ENCODE assay signal across 32 cellular contexts in the genomic region with DNA sequence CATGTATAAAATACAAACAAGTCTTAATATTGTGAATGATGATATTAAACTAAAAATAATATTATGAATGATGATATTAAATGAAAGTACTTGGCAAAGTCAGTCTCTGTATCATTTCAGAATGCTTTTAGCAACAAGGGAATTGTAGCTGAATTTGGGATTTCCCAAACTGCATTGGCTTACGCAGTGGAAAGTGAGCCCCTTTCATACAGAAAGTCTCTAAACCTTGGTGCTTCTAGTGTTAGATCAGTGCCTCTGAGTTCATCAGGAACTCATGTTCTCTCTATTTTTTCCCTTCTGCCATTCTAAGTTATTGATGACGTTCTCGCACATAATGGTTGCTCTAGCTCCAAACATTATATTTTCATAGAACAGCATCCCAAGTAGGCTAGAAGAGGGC.
"Had no signal": no experiment of that assay in that cellular context is flagged by ENCODE, and none has a peak within 500 bp of the region (broad histone marks: within the 10 kb centered on the region; RNA-seq: fewer than 3 reads in every experiment).

No MANE protein-coding gene starts in this region.

- ATAC-seq: activated CD4-positive, CD25-positive, alpha-beta regulatory T cell treated with anti-CD3 and anti-CD28 coated beads, Interleukin-2, amount 50 U/mL, for 24 hours; activated CD8-positive, alpha-beta T cell treated with anti-CD3 and anti-CD28 coated beads for 36 hours; activated T-cell treated with anti-CD3 and anti-CD28 coated beads, Interleukin-2, amount 50 U/mL, for 4 hours; activated T-helper 17 cell treated with anti-CD3 and anti-CD28 coated beads, Interleukin-2, amount 50 U/mL, for 72 hours; effector memory CD8-positive, alpha-beta T cell; gastroesophageal sphincter; heart right ventricle; T-helper 17 cell had no signal

- H3K4me3 ChIP-seq: esophagus squamous epithelium, gastroesophageal sphincter, heart right ventricle had no signal

- H3K4me1 ChIP-seq: esophagus squamous epithelium, gastroesophageal sphincter had no signal

- H3K9me3 Mint-ChIP-seq: activated B cell treated with CpG ODN at 0.5 μM for 24 hours; activated CD8-positive, alpha-beta T cell treated with anti-CD3 and anti-CD28 coated beads for 36 hours; activated T-cell treated with anti-CD3 and anti-CD28 coated beads, Interleukin-2, amount 50 U/mL, for 4 hours; activated T-helper 17 cell treated with anti-CD3 and anti-CD28 coated beads, Interleukin-2, amount 50 U/mL, for 72 hours; effector memory CD8-positive, alpha-beta T cell; T-helper 2 cell treated with Interferon-gamma antibody and Interleukin-4, amounts not matched to agents 5 μg/mL and 100 μg/mL, for 36 hours had no signal

- FAIRE-seq: astrocyte, bronchial epithelial cell had no signal

- DNase-seq: activated B cell treated with CpG ODN at 0.5 μM for 24 hours; activated CD4-positive, alpha-beta T cell treated with anti-CD3 and anti-CD28 coated beads for 48 hours; activated CD4-positive, alpha-beta T cell treated with anti-CD3 and anti-CD28 coated beads, Interleukin-2, amount 50 U/mL, for 1 hour; activated CD4-positive, alpha-beta T cell treated with anti-CD3 and anti-CD28 coated beads, Interleukin-2, amount 50 U/mL, for 48 hours; activated CD8-positive, alpha-beta memory T cell treated with anti-CD3 and anti-CD28 coated beads for 24 hours; activated CD8-positive, alpha-beta T cell treated with anti-CD3 and anti-CD28 coated beads for 36 hours; activated effector memory CD4-positive, alpha-beta T cell treated with Interleukin-2 at 50 U/mL for 16 hours; activated gamma-delta T cell treated with Interleukin-2 at 50 U/mL for 16 hours; activated naive CD4-positive, alpha-beta T cell treated with anti-CD3 and anti-CD28 coated beads, Interleukin-2, amount 50 U/mL, for 16 hours; activated naive CD4-positive, alpha-beta T cell treated with Interleukin-2 at 50 U/mL for 16 hours; activated T-cell treated with anti-CD3 and anti-CD28 coated beads, Interleukin-2, amount 50 U/mL, for 4 hours; amniotic stem cell; anterior cingulate cortex; brain microvascular endothelial cell; cortex of kidney; dermis blood vessel endothelial cell; effector CD4-positive, alpha-beta T cell; effector memory CD8-positive, alpha-beta T cell; esophagus squamous epithelium; foreskin melanocyte; heart right ventricle; T-helper 17 cell; T1000; WERI-Rb-1 had no signal

- H3K27ac ChIP-seq: brain microvascular endothelial cell, epithelial cell of prostate, esophagus squamous epithelium, gastroesophageal sphincter, heart right ventricle, WERI-Rb-1 had no signal

- H3K4me1 Mint-ChIP-seq: activated B cell treated with CpG ODN at 0.5 μM for 24 hours; activated T-helper 17 cell treated with anti-CD3 and anti-CD28 coated beads, Interleukin-2, amount 50 U/mL, for 72 hours; T-helper 17 cell had no signal

- H3K9me3 ChIP-seq: esophagus squamous epithelium, gastroesophageal sphincter, heart right ventricle had no signal

- H3K36me3 ChIP-seq: brain microvascular endothelial cell, esophagus squamous epithelium, gastroesophageal sphincter, heart right ventricle, WERI-Rb-1 had no signal

- H3K36me3 Mint-ChIP-seq: activated naive CD8-positive, alpha-beta T cell had no signal

- H3K27me3 ChIP-seq: brain microvascular endothelial cell, esophagus squamous epithelium, gastroesophageal sphincter, heart right ventricle had no signal

- H3K27ac Mint-ChIP-seq: activated B cell treated with CpG ODN at 0.5 μM for 24 hours; activated CD8-positive, alpha-beta T cell treated with anti-CD3 and anti-CD28 coated beads for 36 hours; activated naive CD8-positive, alpha-beta T cell; activated T-helper 17 cell treated with anti-CD3 and anti-CD28 coated beads, Interleukin-2, amount 50 U/mL, for 72 hours; effector memory CD8-positive, alpha-beta T cell; T-helper 17 cell; T-helper 2 cell treated with Interferon-gamma antibody and Interleukin-4, amounts not matched to agents 5 μg/mL and 100 μg/mL, for 36 hours had no signal

- H3K4me3 Mint-ChIP-seq: activated B cell treated with CpG ODN at 0.5 μM for 24 hours; activated CD8-positive, alpha-beta T cell treated with anti-CD3 and anti-CD28 coated beads for 36 hours; activated naive CD8-positive, alpha-beta T cell; activated T-cell treated with anti-CD3 and anti-CD28 coated beads, Interleukin-2, amount 50 U/mL, for 4 hours; activated T-helper 17 cell treated with anti-CD3 and anti-CD28 coated beads, Interleukin-2, amount 50 U/mL, for 72 hours; effector memory CD8-positive, alpha-beta T cell; T-helper 17 cell; T-helper 2 cell treated with Interferon-gamma antibody and Interleukin-4, amounts not matched to agents 5 μg/mL and 100 μg/mL, for 36 hours had no signal
